In the genomic region with DNA sequence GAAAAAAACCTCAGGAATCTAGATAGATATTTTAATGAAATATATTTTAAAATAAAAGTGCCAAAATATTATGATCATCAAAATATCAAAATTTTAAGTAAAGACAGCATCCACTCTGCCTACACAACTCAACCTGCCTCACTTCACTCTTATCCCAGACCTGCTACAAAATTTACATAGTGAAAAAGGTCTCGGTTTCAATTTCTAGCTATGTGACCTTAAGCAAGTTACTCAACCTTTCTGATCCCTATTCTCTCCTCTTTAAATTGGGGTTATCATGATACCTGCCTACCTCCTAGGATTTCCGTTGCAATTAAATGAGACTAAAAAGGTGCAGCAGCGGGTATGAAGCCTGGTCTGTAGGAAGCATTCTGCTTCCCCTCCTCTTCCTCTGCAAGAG, we compare ENCODE assay signal across 19 cellular contexts.
DNase-seq lines count a peak whose midpoint lies in the region; ATAC-seq and TF ChIP-seq lines count a peak whose summit lies in the region.
"Had no signal": no experiment of that assay in that cellular context is flagged by ENCODE, and none has a peak within 500 bp of the region (broad histone marks: within the 10 kb centered on the region; RNA-seq: fewer than 3 reads in every experiment).

No MANE protein-coding gene starts in this region.

- WGBS in gastroesophageal sphincter (ENCODE audit: low coverage in 1 of 2), 2 donors = 84 to 97% methylated on average over 3 of the region's 3 CpGs

- no peak for TF ChIP-seq EP300 in gastroesophageal sphincter (IDR thresholded peaks at IDR 0.05)

- TF ChIP-seq CTCF in GM12865 (IDR thresholded peaks at IDR 0.05; ENCODE audit: insufficient read depth, low read depth, low read length, missing control alignments) (no peak), gastroesophageal sphincter (IDR thresholded peaks at IDR 0.05) (no peak)

- H3K27me3 Mint-ChIP-seq in T-helper 2 cell treated with Interferon-gamma antibody and Interleukin-4, amounts not matched to agents 5 μg/mL and 100 μg/mL, for 36 hours (ENCODE audit: low read depth) = no peaks in the 10 kb centered on the region
- H3K27me3 Mint-ChIP-seq in activated T-helper 17 cell treated with anti-CD3 and anti-CD28 coated beads, Interleukin-2, amount 50 U/mL, for 72 hours = no peaks in the 10 kb centered on the region
- H3K27me3 Mint-ChIP-seq: CD8-positive, alpha-beta memory T cell had no signal

- peak; percentile 62 for ATAC-seq in activated T-helper 17 cell treated with anti-CD3 and anti-CD28 coated beads, Interleukin-2, amount 50 U/mL, for 72 hours (replicated peaks)
- ATAC-seq in gastroesophageal sphincter = no peak
- no peak for ATAC-seq in HG03354 (IDR thresholded peaks at IDR 0.05; ENCODE audit: poor library complexity, severe bottlenecking, unreplicated experiment)
- no peak for ATAC-seq in HG03432 (IDR thresholded peaks at IDR 0.05; ENCODE audit: unreplicated experiment)

- H3K4me3 Mint-ChIP-seq in T-helper 2 cell treated with Interferon-gamma antibody and Interleukin-4, amounts not matched to agents 5 μg/mL and 100 μg/mL, for 36 hours = peak overlapping the region; percentile 28
- peak overlapping the region; percentile 35 for H3K4me3 Mint-ChIP-seq in activated T-helper 17 cell treated with anti-CD3 and anti-CD28 coated beads, Interleukin-2, amount 50 U/mL, for 72 hours
- H3K4me3 Mint-ChIP-seq: CD8-positive, alpha-beta memory T cell had no signal

- peaks cover 0 to 79% of the 10 kb centered on the region in 2 donors for H3K36me3 ChIP-seq in gastroesophageal sphincter
- H3K36me3 ChIP-seq: BLaER1, HAP-1 had no signal

- peak overlapping the region in 3 of 4 donors; percentile 83 to 87 (median 87) for H3K27ac ChIP-seq in gastroesophageal sphincter
- H3K27ac ChIP-seq: 22Rv1, BLaER1 had no signal

- TF ChIP-seq POLR2A in gastroesophageal sphincter (IDR thresholded peaks at IDR 0.05) = no peak

- H3K9me3 Mint-ChIP-seq in T-helper 2 cell treated with Interferon-gamma antibody and Interleukin-4, amounts not matched to agents 5 μg/mL and 100 μg/mL, for 36 hours = no peaks in the 10 kb centered on the region
- H3K9me3 Mint-ChIP-seq in activated T-helper 17 cell treated with anti-CD3 and anti-CD28 coated beads, Interleukin-2, amount 50 U/mL, for 72 hours = no peaks in the 10 kb centered on the region
- H3K9me3 Mint-ChIP-seq: CD8-positive, alpha-beta memory T cell had no signal

- H3K4me3 ChIP-seq in GM12865 (ENCODE audit: low read depth, low read length) = no peak overlapping the region
- no peak overlapping the region for H3K4me3 ChIP-seq in gastroesophageal sphincter
- H3K4me3 ChIP-seq: BLaER1, HAP-1 had no signal

- H3K4me1 Mint-ChIP-seq in T-helper 2 cell treated with Interferon-gamma antibody and Interleukin-4, amounts not matched to agents 5 μg/mL and 100 μg/mL, for 36 hours (ENCODE audit: low read depth) = peaks cover 26% of the 10 kb centered on the region
- H3K4me1 Mint-ChIP-seq in activated T-helper 17 cell treated with anti-CD3 and anti-CD28 coated beads, Interleukin-2, amount 50 U/mL, for 72 hours = peaks cover 17% of the 10 kb centered on the region
- H3K4me1 Mint-ChIP-seq: CD8-positive, alpha-beta memory T cell had no signal

- no peaks in the 10 kb centered on the region for H3K27me3 ChIP-seq in gastroesophageal sphincter
- H3K27me3 ChIP-seq: BLaER1 had no signal

- H3K9me3 ChIP-seq in gastroesophageal sphincter = no peaks in the 10 kb centered on the region
- H3K9me3 ChIP-seq: BLaER1, HAP-1 had no signal

- DNase-seq in T-helper 2 cell treated with Interferon-gamma antibody and Interleukin-4, amounts not matched to agents 5 μg/mL and 100 μg/mL, for 36 hours (ENCODE audit: low spot score) = no peak
- DNase-seq in T-helper 2 cell = no peak
- peak; percentile 12 for DNase-seq in GM12865 (ENCODE audit: low read depth)
- no peak for DNase-seq in UCSD-AML1 (lab: John Stamatoyannopoulos, UW; ENCODE audit: unreplicated experiment)
- DNase-seq: CD8-positive, alpha-beta memory T cell; GF-D8; Kasumi-1; NCI-H1417; NCI-H1930; NCI-H2171; NCI-H510A; NCI-H82 had no signal

- H3K36me3 Mint-ChIP-seq in T-helper 2 cell treated with Interferon-gamma antibody and Interleukin-4, amounts not matched to agents 5 μg/mL and 100 μg/mL, for 36 hours (ENCODE audit: low read depth) = no peaks in the 10 kb centered on the region
- no peaks in the 10 kb centered on the region for H3K36me3 Mint-ChIP-seq in activated T-helper 17 cell treated with anti-CD3 and anti-CD28 coated beads, Interleukin-2, amount 50 U/mL, for 72 hours (ENCODE audit: low read depth)
- H3K36me3 Mint-ChIP-seq: CD8-positive, alpha-beta memory T cell had no signal

- no peak overlapping the region for H3K27ac Mint-ChIP-seq in T-helper 2 cell treated with Interferon-gamma antibody and Interleukin-4, amounts not matched to agents 5 μg/mL and 100 μg/mL, for 36 hours
- peak overlapping the region; percentile 57 for H3K27ac Mint-ChIP-seq in activated T-helper 17 cell treated with anti-CD3 and anti-CD28 coated beads, Interleukin-2, amount 50 U/mL, for 72 hours

- H3K4me1 ChIP-seq in gastroesophageal sphincter = peaks cover 5 to 43% (median 5%) of the 10 kb centered on the region in 3 donors
- H3K4me1 ChIP-seq: BLaER1, HAP-1 had no signal
